8 cellular contexts compared by ENCODE assay signal in the genomic region with DNA sequence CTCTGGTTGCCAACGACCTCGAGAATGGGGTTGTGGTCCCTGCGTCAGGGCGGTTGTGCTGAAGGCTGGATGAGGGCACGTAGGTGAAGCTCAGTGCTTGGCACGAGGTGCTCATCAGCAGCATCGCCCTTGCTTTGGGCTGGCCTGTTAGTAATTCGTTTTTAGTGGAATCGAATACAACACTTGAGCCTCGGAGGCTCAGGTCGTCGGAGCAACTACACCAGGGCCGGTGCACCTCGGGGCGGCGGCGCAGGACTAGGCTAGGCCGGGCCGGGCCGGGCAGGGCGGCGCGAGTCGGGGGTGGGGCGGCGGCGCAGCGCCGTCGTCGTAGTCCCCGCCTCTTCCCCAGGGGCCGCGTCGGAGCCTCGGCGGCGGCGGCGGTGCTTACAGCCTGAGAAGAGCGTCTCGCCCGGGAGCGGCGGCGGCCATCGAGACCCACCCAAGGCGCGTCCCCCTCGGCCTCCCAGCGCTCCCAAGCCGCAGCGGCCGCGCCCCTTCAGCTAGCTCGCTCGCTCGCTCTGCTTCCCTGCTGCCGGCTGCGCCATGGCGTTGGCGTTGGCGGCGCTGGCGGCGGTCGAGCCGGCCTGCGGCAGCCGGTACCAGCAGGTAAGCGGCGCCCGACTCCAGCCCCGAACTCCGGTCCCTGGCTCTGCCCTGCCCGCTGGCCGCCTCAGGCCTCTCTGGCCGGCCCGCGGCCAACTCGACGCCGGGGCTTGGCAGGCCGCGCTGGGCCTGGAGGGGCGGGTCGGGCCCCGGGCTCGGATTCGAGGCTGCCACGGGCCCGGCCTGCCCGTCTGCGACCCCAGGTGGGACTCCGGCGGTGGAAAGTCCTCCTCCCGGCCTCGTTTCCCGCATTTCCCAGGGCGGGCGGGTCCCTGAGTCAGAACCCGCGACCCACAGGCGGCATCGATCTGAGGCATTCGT. TPM values are rescaled to one million over a fixed set of nuclear protein-coding genes. Genes with fewer than 3 reads are reported as not detected.
A peak's percentile ranks its signal among the peaks of the same experiment; 100 is the strongest.
DNase-seq lines count a peak whose midpoint lies in the region; ATAC-seq and TF ChIP-seq lines count a peak whose summit lies in the region.

A gene with protein sequence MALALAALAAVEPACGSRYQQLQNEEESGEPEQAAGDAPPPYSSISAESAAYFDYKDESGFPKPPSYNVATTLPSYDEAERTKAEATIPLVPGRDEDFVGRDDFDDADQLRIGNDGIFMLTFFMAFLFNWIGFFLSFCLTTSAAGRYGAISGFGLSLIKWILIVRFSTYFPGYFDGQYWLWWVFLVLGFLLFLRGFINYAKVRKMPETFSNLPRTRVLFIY (plus strand): TSS at position 348 of the 924 bp plus-strand sequence. CDS start 196 bp downstream, at position 544.

- H3K36me3 ChIP-seq in rectal smooth muscle tissue (ENCODE audit: control insufficient read depth, insufficient read depth, low read length) (no peaks in the 10 kb centered on the region), uterus (no peaks in the 10 kb centered on the region)

- TF ChIP-seq CTCF in GM13976 (IDR thresholded peaks at IDR 0.05; ENCODE audit: borderline replicate concordance, control extremely low read depth, extremely low read depth, insufficient read depth, missing control alignments) (no peak), uterus (IDR thresholded peaks at IDR 0.05) (peak in 1 of 4 experiments; percentile 16)

- no peaks in the 10 kb centered on the region for H3K27me3 ChIP-seq in right cardiac atrium (ENCODE audit: control insufficient read depth, insufficient read depth)
- H3K27me3 ChIP-seq in rectal smooth muscle tissue (ENCODE audit: control insufficient read depth, insufficient read depth, low read length): no peaks in the 10 kb centered on the region
- no peaks in the 10 kb centered on the region for H3K27me3 ChIP-seq in uterus

- in situ Hi-C loops in GM13976 (cut with MboI; ENCODE audit: low sequenced_read_pairs, unreplicated experiment): no loop called here

- peak within 1 kb of the TSS; percentile 85 for H3K9ac ChIP-seq in rectal smooth muscle tissue (ENCODE audit: low read length)

- WGBS in right cardiac atrium: 2% methylated on average over 106 of the region's 106 CpGs

- H3K27ac ChIP-seq in angular gyrus (ENCODE audit: low read depth, low read length) (peak within 1 kb of the TSS; percentile 98), right cardiac atrium (ENCODE audit: low read length) (peak within 1 kb of the TSS; percentile 98), rectal smooth muscle tissue (ENCODE audit: low read depth, low read length) (peak within 1 kb of the TSS; percentile 93), uterus (peak within 1 kb of the TSS; percentile 97 to 99)

- intact Hi-C loops in T-helper 2 cell treated with Interferon-gamma antibody and Interleukin-4, amounts not matched to agents 100 ng/mL and 5 ng/mL, for 36 hours (cut with micrococcal nuclease): loop anchor here (1.0 to 2.0 kb wide), 8 partner anchors 13 to 259 kb away; a partner anchor contains a TSS
- intact Hi-C loops in right cardiac atrium (cut with DNase I) (loop anchor here in 1 of 4 donors (5.0 kb wide), 1 partner anchor 81 kb away; no protein-coding TSS in a partner anchor), uterus (cut with DNase I; ENCODE audit: low total_unique reads) (no loop called here)

- H3K4me1 ChIP-seq in right cardiac atrium (ENCODE audit: control insufficient read depth, insufficient read depth, low read length) (no peaks in the 10 kb centered on the region), rectal smooth muscle tissue (ENCODE audit: control insufficient read depth, insufficient read depth, low read length) (peaks cover 15% of the 10 kb centered on the region), uterus (peaks cover 0 to 6% of the 10 kb centered on the region in 2 donors)

- DNase-seq in GM13976 (ENCODE audit: low spot score): peak; percentile 85
- peak; percentile 59 for DNase-seq in NCI-H1092 treated with DMSO at 0.1 percent for 48 hours (lab: John Stamatoyannopoulos, UW)
- DNase-seq in right cardiac atrium: peak; percentile 90 to 97 (median 96)
- DNase-seq in uterus: peak; percentile 74 to 85

- TF ChIP-seq POLR2A in uterus (IDR thresholded peaks at IDR 0.05): peak; percentile 82 to 96

- ATAC-seq in HG02588 (IDR thresholded peaks at IDR 0.05; ENCODE audit: unreplicated experiment) (peak; percentile 96), right cardiac atrium (peak; percentile 98 to 99)

- H3K9me3 ChIP-seq in right cardiac atrium (ENCODE audit: control insufficient read depth, low read length): no peaks in the 10 kb centered on the region
- no peaks in the 10 kb centered on the region for H3K9me3 ChIP-seq in uterus

- H3K4me3 ChIP-seq in right cardiac atrium (ENCODE audit: low read length) (peak within 1 kb of the TSS; percentile 82), rectal smooth muscle tissue (ENCODE audit: low read length) (peak within 1 kb of the TSS; percentile 83), uterus (peak within 1 kb of the TSS; percentile 46 to 83)

RNA-seq across cellular contexts. Expression of the gene that starts here (rescaled TPM):
- 57.2 and 58.2 TPM in 2 replicates for total RNA-seq in T-helper 2 cell treated with Interferon-gamma antibody and Interleukin-4, amounts not matched to agents 100 ng/mL and 5 ng/mL, for 36 hours
- total RNA-seq in right cardiac atrium: 10 to 100 TPM; 67.9 to 74.5 (median 68.3) TPM
- 51.6 TPM for polyA plus RNA-seq in right cardiac atrium
- 100 to 1,000 TPM in 1 of 4 donors, 10 to 100 TPM in 3; 53.2 to 124 (median 89.0) TPM for total RNA-seq in uterus

Comparison
In these comparisons a context has a peak if more than half of its experiments do, and no peak if none do; other contexts are left out.
1. Peak in every context shown above with its lines: DNase-seq, ATAC-seq, H3K4me3 ChIP-seq and H3K27ac ChIP-seq.